ENCODE assay signal across 8 cellular contexts in genomic region chr9:110875275-110875674, GRCh38.
DNase-seq lines count a peak whose midpoint lies in the region; ATAC-seq and TF ChIP-seq lines count a peak whose summit lies in the region.

No MANE protein-coding gene starts in this region.

- H2BK120ac ChIP-seq in IMR-90 (ENCODE audit: low read depth, low read length): no peak overlapping the region

- H3K4ac ChIP-seq in IMR-90 (ENCODE audit: low read depth, low read length): no peak overlapping the region

- WGBS in IMR-90 (ENCODE audit: extremely low coverage in 2 of 2, insufficient read length in 1 of 2), 2 experiments: no CpG with 5 or more reads among the region's 12 CpGs

- no peak overlapping the region; the same call in 1 of the 2 replicates for H3K14ac ChIP-seq in IMR-90 (replicated peaks; ENCODE audit: low read depth, low read length)

- DNase-seq in activated naive CD4-positive, alpha-beta T cell treated with anti-CD3 and anti-CD28 coated beads for 36 hours: peak; percentile 6
- DNase-seq in activated naive CD4-positive, alpha-beta T cell treated with anti-CD3 and anti-CD28 coated beads, Interleukin-2, amount 50 U/mL, for 16 hours: no peak
- DNase-seq in IMR-90 (no peak), cardiac septum (ENCODE audit: low spot score) (peak; percentile 76), ureter (ENCODE audit: low spot score) (peak; percentile 42), dedifferentiated amniotic fluid mesenchymal stem cell (ENCODE audit: extremely low spot score) (no peak), EL (no peak)
- no peak for DNase-seq in activated T-cell treated with anti-CD3 and anti-CD28 coated beads, Interleukin-2, amount 50 U/mL, for 24 hours

- peaks cover 4% of the 10 kb centered on the region; the same call in 1 of the 2 replicates for H4K20me1 ChIP-seq in IMR-90 (ENCODE audit: insufficient read depth, low read length)

- no peak overlapping the region for H2BK15ac ChIP-seq in IMR-90 (ENCODE audit: low read depth, low read length)

- H3K27ac Mint-ChIP-seq in activated naive CD4-positive, alpha-beta T cell treated with anti-CD3 and anti-CD28 coated beads for 36 hours: no peak overlapping the region
- H3K27ac Mint-ChIP-seq in activated T-cell treated with anti-CD3 and anti-CD28 coated beads, Interleukin-2, amount 50 U/mL, for 24 hours: no peak overlapping the region

- no peak overlapping the region for H4K91ac ChIP-seq in IMR-90 (ENCODE audit: insufficient read depth, low read depth, low read length)

- POLR2A ChIA-PET in IMR-90 (lab: Charles Lee; ENCODE audit: unreplicated experiment): no interaction called here

- no peak for ATAC-seq in IMR-90 (ENCODE audit: low read depth)

- H2BK5ac ChIP-seq in IMR-90 (ENCODE audit: low read depth, low read length, poor library complexity, severe bottlenecking): no peak overlapping the region

- H3K79me1 ChIP-seq in IMR-90 (ENCODE audit: low read depth in 1 of 2, low read length in 2 of 2): peaks cover 44 to 63% of the 10 kb centered on the region in 2 experiments

- no peak overlapping the region for H3K4me2 ChIP-seq in IMR-90 (ENCODE audit: low read depth, low read length)

- H3K4me1 Mint-ChIP-seq in activated naive CD4-positive, alpha-beta T cell treated with anti-CD3 and anti-CD28 coated beads for 36 hours (ENCODE audit: low read depth): no peaks in the 10 kb centered on the region
- no peaks in the 10 kb centered on the region for H3K4me1 Mint-ChIP-seq in activated T-cell treated with anti-CD3 and anti-CD28 coated beads, Interleukin-2, amount 50 U/mL, for 24 hours (ENCODE audit: low read depth)

- H3K4me3 Mint-ChIP-seq in activated naive CD4-positive, alpha-beta T cell treated with anti-CD3 and anti-CD28 coated beads for 36 hours: no peak overlapping the region
- no peak overlapping the region for H3K4me3 Mint-ChIP-seq in activated T-cell treated with anti-CD3 and anti-CD28 coated beads, Interleukin-2, amount 50 U/mL, for 24 hours

- H3K9me3 ChIP-seq in IMR-90 (ENCODE audit: control insufficient read depth, insufficient read depth, low read length): no peaks in the 10 kb centered on the region; the same call in 1 of the 2 replicates

- H3K9me3 Mint-ChIP-seq in activated naive CD4-positive, alpha-beta T cell treated with anti-CD3 and anti-CD28 coated beads for 36 hours: no peaks in the 10 kb centered on the region
- H3K9me3 Mint-ChIP-seq in activated T-cell treated with anti-CD3 and anti-CD28 coated beads, Interleukin-2, amount 50 U/mL, for 24 hours: peaks cover under 1% of the 10 kb centered on the region

- H4K8ac ChIP-seq in IMR-90 (ENCODE audit: low read depth in 2 of 2, low read length in 2 of 2): peak overlapping the region; percentile 43 to 54; a peak in 2 of 4 replicates

- H3K9ac ChIP-seq in IMR-90 (ENCODE audit: low read depth, low read length): no peak overlapping the region

- intact Hi-C loops in activated naive CD4-positive, alpha-beta T cell treated with anti-CD3 and anti-CD28 coated beads for 36 hours (cut with micrococcal nuclease): no loop called here
- intact Hi-C loops in IMR-90 (cut with micrococcal nuclease) (no loop called here), cardiac septum (cut with DNase I) (no loop called here)

- no peak overlapping the region for H3K18ac ChIP-seq in IMR-90 (ENCODE audit: low read depth, low read length)

- no peak for TF ChIP-seq RAD21 in IMR-90 (IDR thresholded peaks at IDR 0.05; ENCODE audit: low read length)

- no peaks in the 10 kb centered on the region for H3K27me3 ChIP-seq in IMR-90 (ENCODE audit: control insufficient read depth, insufficient read depth, low read length)

- H3K23ac ChIP-seq in IMR-90 (ENCODE audit: low read depth, low read length): no peak overlapping the region

- TF ChIP-seq CTCF in IMR-90 (conservative IDR thresholded peaks at IDR 0.05; ENCODE audit: low read depth, low read length): no peak

- no peak overlapping the region for H2AK5ac ChIP-seq in IMR-90 (ENCODE audit: low read depth, low read length)

- H2AFZ ChIP-seq in IMR-90 (replicated peaks; ENCODE audit: low read length, poor library complexity): peak overlapping the region; percentile 15

- H3K56ac ChIP-seq in IMR-90 (ENCODE audit: extremely low read depth, insufficient read depth, low read length): no peak overlapping the region

- H3K4me1 ChIP-seq in IMR-90 (ENCODE audit: control insufficient read depth, insufficient read depth, low read length): peaks cover 10% of the 10 kb centered on the region

- no peak overlapping the region for H2BK20ac ChIP-seq in IMR-90 (ENCODE audit: low read depth, low read length)

- H3K36me3 Mint-ChIP-seq in activated naive CD4-positive, alpha-beta T cell treated with anti-CD3 and anti-CD28 coated beads for 36 hours (ENCODE audit: low read depth): no peaks in the 10 kb centered on the region
- no peaks in the 10 kb centered on the region for H3K36me3 Mint-ChIP-seq in activated T-cell treated with anti-CD3 and anti-CD28 coated beads, Interleukin-2, amount 50 U/mL, for 24 hours (ENCODE audit: low read depth)

- peak overlapping the region; percentile 5; the same call in 1 of the 2 replicates for H3K27ac ChIP-seq in IMR-90 (ENCODE audit: insufficient read depth, low read length)

- in situ Hi-C loops in IMR-90 (cut with MboI; ENCODE audit: low sequenced_read_pairs): no loop called here

- peaks cover 12% of the 10 kb centered on the region for H3K27me3 Mint-ChIP-seq in activated naive CD4-positive, alpha-beta T cell treated with anti-CD3 and anti-CD28 coated beads for 36 hours (ENCODE audit: low read depth)
- H3K27me3 Mint-ChIP-seq in activated T-cell treated with anti-CD3 and anti-CD28 coated beads, Interleukin-2, amount 50 U/mL, for 24 hours: peaks cover 11% of the 10 kb centered on the region

- BruUV-seq in IMR-90 (replicated peaks; lab: Mats Ljungman, UMichigan): TSS peak; percentile 61

- H4K5ac ChIP-seq in IMR-90 (ENCODE audit: low read depth, low read length): no peak overlapping the region

- CTCF ChIA-PET in activated naive CD4-positive, alpha-beta T cell treated with anti-CD3 and anti-CD28 coated beads for 36 hours (lab: Charles Lee): no interaction called here
- CTCF ChIA-PET in IMR-90 (lab: Yijun Ruan, JAX): no interaction called here

- H3K9me1 ChIP-seq in IMR-90 (ENCODE audit: insufficient read depth, low read length): peaks cover 17% of the 10 kb centered on the region

- H3K36me3 ChIP-seq in IMR-90 (ENCODE audit: control insufficient read depth, insufficient read depth, low read length): peaks cover 23% of the 10 kb centered on the region

- no peak for TF ChIP-seq POLR2A in IMR-90 (IDR thresholded peaks at IDR 0.05; ENCODE audit: low read depth, low read length)

- no peak overlapping the region for H3K4me3 ChIP-seq in IMR-90 (ENCODE audit: insufficient read depth, low read depth, low read length)

- dilution Hi-C loops in IMR-90 (cut with HindIII; ENCODE audit: low sequenced_read_pairs, unreplicated experiment): no loop called here

- peak overlapping the region; percentile 83 for H2AK9ac ChIP-seq in IMR-90 (replicated peaks; ENCODE audit: low read depth, low read length, poor library complexity)

TF ChIP-seq in IMR-90, 13 proteins besides CTCF, POLR2A, EP300 and RAD21:
- TF ChIP-seq RFX5 (IDR thresholded peaks at IDR 0.05; ENCODE audit: low read depth, low read length) (no peak), MAFK (IDR thresholded peaks at IDR 0.05; ENCODE audit: low read depth, low read length) (no peak), CEBPB (IDR thresholded peaks at IDR 0.05; ENCODE audit: low read depth, low read length) (no peak), RCOR1 (IDR thresholded peaks at IDR 0.05; ENCODE audit: insufficient replicate concordance, low read length) (no peak), ELK1 (IDR thresholded peaks at IDR 0.05; ENCODE audit: borderline replicate concordance, low read depth, low read length) (no peak), FOS (IDR thresholded peaks at IDR 0.05; ENCODE audit: low read depth, low read length) (no peak), BHLHE40 (IDR thresholded peaks at IDR 0.05; ENCODE audit: low read depth, low read length) (no peak), SMC3 (IDR thresholded peaks at IDR 0.05; ENCODE audit: low read depth, low read length) (no peak), MAZ (IDR thresholded peaks at IDR 0.05; ENCODE audit: borderline replicate concordance, low read depth, low read length) (no peak), NFE2L2 (IDR thresholded peaks at IDR 0.05; ENCODE audit: low read depth, low read length) (no peak), USF2 (IDR thresholded peaks at IDR 0.05; ENCODE audit: low read depth, low read length) (no peak), CHD1 (IDR thresholded peaks at IDR 0.05; ENCODE audit: low read depth, low read length) (no peak), MXI1 (IDR thresholded peaks at IDR 0.05; ENCODE audit: borderline replicate concordance, low read depth, low read length) (no peak)

Comparison
In these comparisons a context has a peak if more than half of its experiments do, and no peak if none do; other contexts are left out.
1. DNase-seq: peak in activated naive CD4-positive, alpha-beta T cell treated with anti-CD3 and anti-CD28 coated beads for 36 hours (single experiment), cardiac septum (single experiment) and ureter (single experiment); none in activated naive CD4-positive, alpha-beta T cell treated with anti-CD3 and anti-CD28 coated beads, Interleukin-2, amount 50 U/mL, for 16 hours (single experiment), IMR-90 (single experiment), activated T-cell treated with anti-CD3 and anti-CD28 coated beads, Interleukin-2, amount 50 U/mL, for 24 hours (single experiment), dedifferentiated amniotic fluid mesenchymal stem cell (single experiment) and EL (single experiment).